In the genomic region with DNA sequence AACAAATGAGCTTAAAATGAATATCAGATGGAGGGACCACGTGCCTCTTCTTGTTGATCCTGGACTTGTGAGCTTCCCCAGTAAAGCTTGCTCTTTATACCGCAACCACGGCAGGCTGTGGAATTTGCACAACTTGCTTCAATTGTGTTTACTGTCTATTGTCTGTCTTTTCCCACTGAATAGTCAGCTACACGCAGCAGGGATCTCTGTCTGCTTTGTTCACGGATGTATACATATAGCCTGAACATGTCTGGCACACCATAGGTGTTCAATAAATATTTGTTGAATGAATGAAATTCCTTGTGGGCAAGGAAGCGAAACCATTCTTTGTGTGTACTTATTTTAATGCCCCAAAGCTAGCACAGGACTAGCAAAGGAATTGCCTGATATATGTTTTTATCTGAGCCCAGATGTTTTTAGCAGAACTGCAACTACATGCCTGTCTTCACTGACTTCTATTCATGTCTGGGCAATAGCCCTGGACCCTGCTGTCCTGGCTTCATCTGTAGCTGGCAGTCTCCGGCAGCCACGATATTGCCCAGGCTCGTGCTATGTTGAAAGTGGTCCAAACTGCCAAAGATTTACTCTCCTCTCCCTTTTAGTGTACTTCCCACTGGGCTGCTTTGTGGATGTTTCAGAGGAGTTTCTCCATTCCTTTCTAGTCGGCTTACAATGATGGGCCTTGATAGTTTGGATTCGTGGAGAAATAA, we compare ENCODE assay signal across 12 cellular contexts. TPM values are rescaled to one million over a fixed set of nuclear protein-coding genes. Genes with fewer than 3 reads are reported as not detected.
DNase-seq lines count a peak whose midpoint lies in the region; ATAC-seq and TF ChIP-seq lines count a peak whose summit lies in the region.
"Had no signal": no experiment of that assay in that cellular context is flagged by ENCODE, and none has a peak within 500 bp of the region (broad histone marks: within the 10 kb centered on the region; RNA-seq: fewer than 3 reads in every experiment).

No MANE protein-coding gene starts in this region.

- DNase-seq in COR-L47 (lab: John Stamatoyannopoulos, UW) (peak; percentile 40), NCI-H345 (lab: John Stamatoyannopoulos, UW) (peak; percentile 88), coronary artery (ENCODE audit: low spot score) (no peak), neural crest cell (ENCODE audit: low read depth, low spot score) (no peak), Right ventricle myocardium inferior (ENCODE audit: missing footprints) (no peak)
- DNase-seq in activated T-cell treated with anti-CD3 and anti-CD28 coated beads, Interleukin-2, amount 50 U/mL, for 4 hours = no peak
- DNase-seq: activated naive CD8-positive, alpha-beta T cell treated with anti-CD3 and anti-CD28 coated beads, Interleukin-2, amount 10 ng/mL, durations not matched to agents 7 days and 5 days; DMS79; NCI-H2171 had no signal

- TF ChIP-seq CTCF in coronary artery (IDR thresholded peaks at IDR 0.05) (no peak), neural crest cell (conservative IDR thresholded peaks at IDR 0.05) (no peak)

- ATAC-seq in GM19351 (IDR thresholded peaks at IDR 0.05; ENCODE audit: unreplicated experiment) (no peak), HG02970 (IDR thresholded peaks at IDR 0.05; ENCODE audit: low FRiP score, unreplicated experiment) (no peak), Right ventricle myocardium inferior (no peak)
- ATAC-seq in activated T-cell treated with anti-CD3 and anti-CD28 coated beads, Interleukin-2, amount 50 U/mL, for 4 hours = no peak

- H3K27ac ChIP-seq in coronary artery = no peak overlapping the region

- H3K4me1 Mint-ChIP-seq in neural crest cell = peaks cover 48% of the 10 kb centered on the region
- peaks cover 24% of the 10 kb centered on the region for H3K4me1 Mint-ChIP-seq in activated T-cell treated with anti-CD3 and anti-CD28 coated beads, Interleukin-2, amount 50 U/mL, for 4 hours (ENCODE audit: low read depth)

- H3K4me3 Mint-ChIP-seq in neural crest cell = peak overlapping the region; percentile 10
- no peak overlapping the region for H3K4me3 Mint-ChIP-seq in activated T-cell treated with anti-CD3 and anti-CD28 coated beads, Interleukin-2, amount 50 U/mL, for 4 hours
- H3K4me3 Mint-ChIP-seq: activated naive CD8-positive, alpha-beta T cell treated with anti-CD3 and anti-CD28 coated beads, Interleukin-2, amount 10 ng/mL, durations not matched to agents 7 days and 5 days had no signal

- no peaks in the 10 kb centered on the region for H3K27me3 Mint-ChIP-seq in neural crest cell (ENCODE audit: low read depth)
- peaks cover 4% of the 10 kb centered on the region for H3K27me3 Mint-ChIP-seq in activated T-cell treated with anti-CD3 and anti-CD28 coated beads, Interleukin-2, amount 50 U/mL, for 4 hours (ENCODE audit: low read depth)
- H3K27me3 Mint-ChIP-seq: activated naive CD8-positive, alpha-beta T cell treated with anti-CD3 and anti-CD28 coated beads, Interleukin-2, amount 10 ng/mL, durations not matched to agents 7 days and 5 days had no signal

- no peak overlapping the region for H3K27ac Mint-ChIP-seq in neural crest cell (ENCODE audit: unreplicated experiment)
- H3K27ac Mint-ChIP-seq: activated naive CD8-positive, alpha-beta T cell treated with anti-CD3 and anti-CD28 coated beads, Interleukin-2, amount 10 ng/mL, durations not matched to agents 7 days and 5 days had no signal

- H3K36me3 Mint-ChIP-seq in neural crest cell (ENCODE audit: low read depth) = peaks cover 3% of the 10 kb centered on the region
- no peaks in the 10 kb centered on the region for H3K36me3 Mint-ChIP-seq in activated T-cell treated with anti-CD3 and anti-CD28 coated beads, Interleukin-2, amount 50 U/mL, for 4 hours (ENCODE audit: insufficient read depth)

- H3K9me3 Mint-ChIP-seq in neural crest cell = peaks cover 3% of the 10 kb centered on the region
- H3K9me3 Mint-ChIP-seq in activated T-cell treated with anti-CD3 and anti-CD28 coated beads, Interleukin-2, amount 50 U/mL, for 4 hours = no peaks in the 10 kb centered on the region

- H3K4me3 ChIP-seq in coronary artery = peak overlapping the region; percentile 17
- H3K4me3 ChIP-seq: smooth muscle cell had no signal

- intact Hi-C loops in Right ventricle myocardium inferior (cut with DNase I) = no loop called here

RNA-seq across cellular contexts. Expression of a gene that starts 29.9 kb away (rescaled TPM):
- total RNA-seq in neural crest cell = 76.6 and 78.7 TPM in 2 replicates
- 10 to 100 TPM; 83.5 to 90.2 (median 86.8) TPM for total RNA-seq in activated T-cell treated with anti-CD3 and anti-CD28 coated beads, Interleukin-2, amount 50 U/mL, for 4 hours
- total RNA-seq in Right ventricle myocardium inferior = 17.8 TPM

Comparison
In these comparisons a context has a peak if more than half of its experiments do, and no peak if none do; other contexts are left out.
1. DNase-seq: peak in COR-L47 (single experiment) and NCI-H345 (single experiment); none in coronary artery (single experiment), neural crest cell (single experiment), activated T-cell treated with anti-CD3 and anti-CD28 coated beads, Interleukin-2, amount 50 U/mL, for 4 hours (single experiment) and Right ventricle myocardium inferior (single experiment).